1 cellular context compared by ENCODE assay signal in the genomic region with DNA sequence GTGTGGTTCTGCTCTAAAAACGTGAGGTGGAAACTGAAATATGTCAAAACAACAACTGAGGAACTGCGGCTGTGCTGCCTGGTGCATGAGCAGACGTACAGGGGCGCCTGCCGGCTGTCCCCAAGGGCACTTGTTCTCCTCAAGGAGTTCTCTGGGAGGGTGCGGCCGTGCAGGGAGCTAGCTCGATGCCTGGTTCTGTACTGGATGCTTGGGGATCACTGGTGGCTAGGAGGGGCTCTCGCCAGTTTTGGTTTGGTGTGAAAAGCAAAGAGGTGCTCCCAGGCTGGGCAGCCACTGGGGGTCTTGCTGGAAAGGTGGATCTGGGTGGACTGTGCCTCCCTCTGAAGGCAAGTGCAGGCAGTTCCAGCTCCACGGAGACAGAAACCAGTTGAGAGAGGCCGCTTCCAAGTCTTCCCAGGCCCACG.
TF ChIP-seq lines count a peak whose summit lies in the region.

No MANE protein-coding gene starts in this region.

TF ChIP-seq in K562, 482 proteins besides CTCF, POLR2A, EP300 and RAD21:
- no peak for TF ChIP-seq PHF21A (IDR thresholded peaks at IDR 0.05; ENCODE audit: borderline replicate concordance, low read depth)
- no peak for TF ChIP-seq OTX1 (CRISPR knock-in tag; IDR thresholded peaks at IDR 0.05)
- TF ChIP-seq, protein P1, sequence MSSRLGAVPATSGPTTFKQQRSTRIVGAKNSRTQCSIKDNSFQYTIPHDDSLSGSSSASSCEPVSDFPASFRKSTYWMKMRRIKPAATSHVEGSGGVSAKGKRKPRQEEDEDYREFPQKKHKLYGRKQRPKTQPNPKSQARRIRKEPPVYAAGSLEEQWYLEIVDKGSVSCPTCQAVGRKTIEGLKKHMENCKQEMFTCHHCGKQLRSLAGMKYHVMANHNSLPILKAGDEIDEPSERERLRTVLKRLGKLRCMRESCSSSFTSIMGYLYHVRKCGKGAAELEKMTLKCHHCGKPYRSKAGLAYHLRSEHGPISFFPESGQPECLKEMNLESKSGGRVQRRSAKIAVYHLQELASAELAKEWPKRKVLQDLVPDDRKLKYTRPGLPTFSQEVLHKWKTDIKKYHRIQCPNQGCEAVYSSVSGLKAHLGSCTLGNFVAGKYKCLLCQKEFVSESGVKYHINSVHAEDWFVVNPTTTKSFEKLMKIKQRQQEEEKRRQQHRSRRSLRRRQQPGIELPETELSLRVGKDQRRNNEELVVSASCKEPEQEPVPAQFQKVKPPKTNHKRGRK (tag; IDR thresholded peaks at IDR 0.05) = no peak
- no peak for TF ChIP-seq ARID1B (IDR thresholded peaks at IDR 0.05)
